In the genomic region with DNA sequence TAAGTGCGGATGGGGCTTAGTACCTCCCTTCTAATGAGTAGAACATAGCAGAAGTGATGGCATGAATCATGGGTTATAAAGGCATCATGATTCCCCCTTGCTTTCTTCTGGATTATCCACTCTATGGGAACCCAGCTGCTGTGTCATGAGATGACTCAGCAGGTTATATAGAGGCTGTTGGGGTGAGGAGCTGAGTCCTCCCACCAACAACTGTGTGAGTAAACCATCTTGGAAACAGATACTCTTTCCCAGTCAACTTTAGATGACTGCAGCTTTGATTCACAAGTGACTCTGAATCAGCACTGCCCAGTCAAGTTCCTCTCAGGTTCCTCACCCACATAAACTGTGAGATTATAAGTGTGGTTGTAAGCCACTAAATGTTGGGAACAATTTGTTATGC, we compare ENCODE assay signal across 15 cellular contexts. TPM values are rescaled to one million over a fixed set of nuclear protein-coding genes. Genes with fewer than 3 reads are reported as not detected.
A peak's percentile ranks its signal among the peaks of the same experiment; 100 is the strongest.
DNase-seq lines count a peak whose midpoint lies in the region; TF ChIP-seq lines count a peak whose summit lies in the region.
"Had no signal": no experiment of that assay in that cellular context is flagged by ENCODE, and none has a peak within 500 bp of the region (broad histone marks: within the 10 kb centered on the region; RNA-seq: fewer than 3 reads in every experiment).

No MANE protein-coding gene starts in this region.

- no peak overlapping the region for H3K4me2 ChIP-seq in smooth muscle cell

- no peaks in the 10 kb centered on the region for H3K9me3 ChIP-seq in smooth muscle cell (replicated peaks; ENCODE audit: low read depth)
- no peaks in the 10 kb centered on the region for H3K9me3 ChIP-seq in ascending aorta
- H3K9me3 ChIP-seq: thoracic aorta had no signal

- 71% methylated on average over 1 of the region's 1 CpG for WGBS in smooth muscle cell (ENCODE audit: low lambda C conversion rate)

- H3K4me3 ChIP-seq in smooth muscle cell = no peak overlapping the region
- no peak overlapping the region for H3K4me3 ChIP-seq in ascending aorta
- H3K4me3 ChIP-seq: thoracic aorta had no signal

- H3F3A ChIP-seq in smooth muscle cell (ENCODE audit: low read depth) = no peaks in the 10 kb centered on the region

- no peak overlapping the region for H2AFZ ChIP-seq in smooth muscle cell (ENCODE audit: low read depth)

- TF ChIP-seq CTCF in smooth muscle cell (IDR thresholded peaks at IDR 0.05; ENCODE audit: borderline replicate concordance, insufficient read depth, poor library complexity, severe bottlenecking) (no peak), ascending aorta (IDR thresholded peaks at IDR 0.05) (no peak)

- intact Hi-C loops in ascending aorta (cut with DNase I) = no loop called here

- H3K36me3 ChIP-seq in smooth muscle cell (ENCODE audit: low read depth) (no peaks in the 10 kb centered on the region), ascending aorta (no peaks in the 10 kb centered on the region)
- H3K36me3 ChIP-seq: thoracic aorta had no signal

- peaks cover 6% of the 10 kb centered on the region for H3K79me2 ChIP-seq in smooth muscle cell (ENCODE audit: low read depth)

- H3K27me3 ChIP-seq in smooth muscle cell (ENCODE audit: low read depth) = no peaks in the 10 kb centered on the region
- no peaks in the 10 kb centered on the region for H3K27me3 ChIP-seq in ascending aorta

- DNase-seq in DMS53 (lab: John Stamatoyannopoulos, UW) = peak; percentile 54
- DNase-seq in DMS53 treated with DMSO at 0.1 percent for 48 hours (lab: John Stamatoyannopoulos, UW; ENCODE audit: unreplicated experiment) = no peak
- peak; percentile 88 for DNase-seq in RKO (ENCODE audit: low spot score)
- peak; percentile 71 for DNase-seq in fibroblast of peridontal ligament (ENCODE audit: extremely low read depth)
- no peak for DNase-seq in smooth muscle cell (lab: John Stamatoyannopoulos, UW; ENCODE audit: unreplicated experiment)
- no peak for DNase-seq in ascending aorta (ENCODE audit: low spot score in 2 of 2)
- DNase-seq in NCI-H2227 (lab: John Stamatoyannopoulos, UW; ENCODE audit: unreplicated experiment) = no peak
- DNase-seq in dedifferentiated amniotic fluid mesenchymal stem cell (ENCODE audit: extremely low spot score) = no peak
- DNase-seq: activated CD8-positive, alpha-beta memory T cell treated with anti-CD3 and anti-CD28 coated beads, Interleukin-2, amount 10 ng/mL, durations not matched to agents 7 days and 5 days; activated naive CD8-positive, alpha-beta T cell treated with anti-CD3 and anti-CD28 coated beads for 36 hours; NCI-H2171 treated with DMSO at 0.1 percent for 48 hours; right cardiac atrium; RPMI8226 had no signal

- H3K4me1 ChIP-seq in smooth muscle cell (ENCODE audit: low read depth) (no peaks in the 10 kb centered on the region), ascending aorta (no peaks in the 10 kb centered on the region)

- H4K20me1 ChIP-seq in smooth muscle cell (ENCODE audit: low read depth) = no peaks in the 10 kb centered on the region

- no peak overlapping the region for H3K9ac ChIP-seq in smooth muscle cell (ENCODE audit: low read depth)

- H3K27ac ChIP-seq in smooth muscle cell (ENCODE audit: low read depth) (peak overlapping the region; percentile 55), ascending aorta (no peak overlapping the region)
- H3K27ac ChIP-seq: 22Rv1, thoracic aorta had no signal

RNA-seq across cellular contexts. Expression of a gene that starts 46.3 kb away (rescaled TPM):
- total RNA-seq in smooth muscle cell (28.7 and 37.0 TPM in 2 replicates), ascending aorta (not detected)
- polyA plus RNA-seq in smooth muscle cell = 1.1 and 3.9 TPM in 2 replicates
- total RNA-seq: activated CD8-positive, alpha-beta memory T cell treated with anti-CD3 and anti-CD28 coated beads, Interleukin-2, amount 10 ng/mL, durations not matched to agents 7 days and 5 days; activated naive CD8-positive, alpha-beta T cell treated with anti-CD3 and anti-CD28 coated beads for 36 hours; thoracic aorta had no signal

Comparison
In these comparisons a context has a peak if more than half of its experiments do, and no peak if none do; other contexts are left out.
1. DNase-seq: peak in DMS53 (single experiment), RKO (single experiment) and fibroblast of peridontal ligament (single experiment); none in DMS53 treated with DMSO at 0.1 percent for 48 hours (single experiment), smooth muscle cell (single experiment), ascending aorta (0 of 2), NCI-H2227 (single experiment) and dedifferentiated amniotic fluid mesenchymal stem cell (single experiment).
2. RNA of a gene that starts 46.3 kb away (total RNA-seq): 28.7 to 37.0 TPM in smooth muscle cell; not detected in ascending aorta (single experiment); every median in the first group is over 10 times any median in the second.